9 cellular contexts compared by ENCODE assay signal in the genomic region with DNA sequence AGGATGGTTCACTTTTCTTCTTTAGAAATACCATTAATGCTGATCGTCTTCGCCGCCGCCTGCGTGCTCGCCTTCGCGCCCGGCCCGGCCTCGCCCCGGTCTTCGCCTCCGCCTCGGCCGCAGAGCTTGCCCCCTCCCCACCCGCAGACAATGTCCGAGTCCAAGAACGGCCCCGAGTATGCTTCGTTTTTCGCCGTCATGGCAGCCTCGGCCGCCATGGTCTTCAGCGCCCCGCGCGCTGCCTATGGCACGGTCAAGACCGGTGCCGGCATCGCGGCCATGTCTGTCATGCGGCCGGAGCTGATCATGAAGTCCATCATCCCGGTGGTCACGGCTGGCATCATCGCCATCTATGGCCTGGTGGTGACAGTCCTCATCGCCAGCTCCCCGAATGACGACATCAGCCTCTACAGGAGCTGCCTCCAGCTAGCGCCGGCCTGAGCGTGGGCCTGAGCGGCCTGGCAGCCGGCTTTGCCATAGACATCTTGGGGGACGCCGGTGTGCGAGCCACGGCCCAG. TPM values are rescaled to one million over a fixed set of nuclear protein-coding genes. Genes with fewer than 3 reads are reported as not detected.
DNase-seq lines count a peak whose midpoint lies in the region; ATAC-seq, FAIRE-seq and TF ChIP-seq lines count a peak whose summit lies in the region.
"Had no signal": no experiment of that assay in that cellular context is flagged by ENCODE, and none has a peak within 500 bp of the region (broad histone marks: within the 10 kb centered on the region; RNA-seq: fewer than 3 reads in every experiment).

No MANE protein-coding gene starts in this region.

- no peaks in the 10 kb centered on the region for H4K20me1 ChIP-seq in astrocyte (ENCODE audit: insufficient read depth, low read length)

- no peaks in the 10 kb centered on the region for H3K36me3 ChIP-seq in astrocyte (ENCODE audit: insufficient read depth, low read length)
- no peaks in the 10 kb centered on the region for H3K36me3 ChIP-seq in liver (ENCODE audit: control insufficient read depth in 4 of 4, insufficient read depth in 3 of 4, low read depth in 1 of 4, low read length in 3 of 4)
- peaks cover 2 to 3% of the 10 kb centered on the region in 2 donors for H3K36me3 ChIP-seq in stomach smooth muscle (ENCODE audit: control insufficient read depth in 2 of 2, insufficient read depth in 2 of 2, low read length in 2 of 2)
- H3K36me3 ChIP-seq: cardiac muscle cell had no signal

- no peaks in the 10 kb centered on the region for H3K27me3 ChIP-seq in astrocyte (ENCODE audit: insufficient read depth, low read length)
- H3K27me3 ChIP-seq in liver (ENCODE audit: control insufficient read depth in 4 of 4, insufficient read depth in 4 of 4, low read length in 3 of 4): no peaks in the 10 kb centered on the region
- no peaks in the 10 kb centered on the region for H3K27me3 ChIP-seq in stomach smooth muscle (ENCODE audit: control insufficient read depth in 1 of 2, insufficient read depth in 2 of 2, low read length in 2 of 2)
- H3K27me3 ChIP-seq: cardiac muscle cell had no signal

- peak overlapping the region; percentile 58 for H3K4me3 ChIP-seq in astrocyte (ENCODE audit: insufficient read depth, low read depth, low read length)
- peak overlapping the region; percentile 51 to 65 (median 54) for H3K4me3 ChIP-seq in liver (ENCODE audit: low read depth in 1 of 3, low read length in 3 of 3)
- peak overlapping the region; percentile 79 to 93 for H3K4me3 ChIP-seq in stomach smooth muscle (ENCODE audit: low read length in 2 of 2)
- H3K4me3 ChIP-seq: cardiac muscle cell had no signal

- no peaks in the 10 kb centered on the region for H3K79me2 ChIP-seq in astrocyte (ENCODE audit: insufficient read depth, low read length)

- no peaks in the 10 kb centered on the region for H3K9me3 Mint-ChIP-seq in astrocyte (ENCODE audit: unreplicated experiment)

- no peak overlapping the region for H3K27ac Mint-ChIP-seq in astrocyte (ENCODE audit: unreplicated experiment)

- H3K4me1 ChIP-seq in astrocyte (ENCODE audit: insufficient read depth, low read length) (peaks cover 5% of the 10 kb centered on the region), liver (ENCODE audit: control insufficient read depth in 4 of 4, insufficient read depth in 4 of 4, low read length in 3 of 4) (peaks cover 0 to 16% (median 11%) of the 10 kb centered on the region in 4 donors), stomach smooth muscle (ENCODE audit: control insufficient read depth, insufficient read depth, low read length) (peaks cover 8% of the 10 kb centered on the region)

- H3K27me3 Mint-ChIP-seq in astrocyte (ENCODE audit: low read depth, unreplicated experiment): peaks cover 3% of the 10 kb centered on the region

- FAIRE-seq in astrocyte (lab: Jason Lieb, UNC): no peak

- H3K4me1 Mint-ChIP-seq in astrocyte (ENCODE audit: low read depth, unreplicated experiment): no peaks in the 10 kb centered on the region

- H3K9ac ChIP-seq in astrocyte (ENCODE audit: low read length) (peak overlapping the region; percentile 73), liver (ENCODE audit: low read depth in 1 of 2, low read length in 2 of 2) (peak overlapping the region in 1 of 2 donors; percentile 61), stomach smooth muscle (ENCODE audit: low read length in 2 of 2) (peak overlapping the region; percentile 92 to 94)

- H3K9me3 ChIP-seq in astrocyte (ENCODE audit: insufficient read depth, low read depth, low read length) (no peaks in the 10 kb centered on the region), liver (ENCODE audit: control insufficient read depth in 4 of 4, low read length in 3 of 4) (no peaks in the 10 kb centered on the region), stomach smooth muscle (ENCODE audit: control insufficient read depth in 2 of 2, low read length in 2 of 2) (no peaks in the 10 kb centered on the region)

- TF ChIP-seq CTCF in astrocyte (IDR thresholded peaks at IDR 0.05; ENCODE audit: insufficient read depth, low read depth, low read length): no peak
- TF ChIP-seq CTCF in liver (IDR thresholded peaks at IDR 0.05; ENCODE audit: low read depth, low read length, missing input control): no peak

- peak; percentile 25 for DNase-seq in Ammon's horn (ENCODE audit: low spot score)
- DNase-seq in astrocyte (ENCODE audit: low read depth): no peak
- no peak for DNase-seq in NOMO-1 treated with dmso at 0.1 percent for 144 hours (lab: John Stamatoyannopoulos, UW; ENCODE audit: unreplicated experiment)

- H2AFZ ChIP-seq in astrocyte (ENCODE audit: low read depth, low read length): peak overlapping the region; percentile 99

- WGBS in liver: 16% methylated on average over 51 of the region's 51 CpGs

- H3K27ac ChIP-seq in astrocyte (ENCODE audit: low read depth, low read length) (peak overlapping the region; percentile 35), liver (ENCODE audit: low read depth in 1 of 2, low read length in 2 of 2) (peak overlapping the region; percentile 47 to 73), stomach smooth muscle (ENCODE audit: low read length) (peak overlapping the region; percentile 86)
- H3K27ac ChIP-seq: cardiac muscle cell had no signal

- no peak for TF ChIP-seq RAD21 in liver (IDR thresholded peaks at IDR 0.05)

- no peaks in the 10 kb centered on the region for H3K36me3 Mint-ChIP-seq in astrocyte (ENCODE audit: low read depth, unreplicated experiment)

- H3K4me3 Mint-ChIP-seq in astrocyte (ENCODE audit: unreplicated experiment): no peak overlapping the region

- peak; percentile 11 for ATAC-seq in HG02763 (IDR thresholded peaks at IDR 0.05; ENCODE audit: unreplicated experiment)
- ATAC-seq in GM21529 (IDR thresholded peaks at IDR 0.05; ENCODE audit: unreplicated experiment): no peak
- ATAC-seq in HG03439 (IDR thresholded peaks at IDR 0.05; ENCODE audit: unreplicated experiment): no peak

- H3K4me2 ChIP-seq in astrocyte (ENCODE audit: low read length): peak overlapping the region; percentile 91

TF ChIP-seq in liver, 16 proteins besides CTCF, POLR2A, EP300 and RAD21 (continues in another document):
- TF ChIP-seq TAF1 (conservative IDR thresholded peaks at IDR 0.05) (no peak), FOXA1 (IDR thresholded peaks at IDR 0.05) (no peak), JUND (IDR thresholded peaks at IDR 0.05) (no peak), HNF4A (conservative IDR thresholded peaks at IDR 0.05) (no peak), GABPA (IDR thresholded peaks at IDR 0.05 in 1 of 2, conservative IDR thresholded peaks at IDR 0.05 in 1 of 2) (no peak), EGR1 (IDR thresholded peaks at IDR 0.05; ENCODE audit: low read depth in 2 of 2) (no peak), NR2F2 (IDR thresholded peaks at IDR 0.05) (no peak), SP1 (IDR thresholded peaks at IDR 0.05) (no peak), FOXA2 (IDR thresholded peaks at IDR 0.05) (no peak)
- TF ChIP-seq, protein P1, sequence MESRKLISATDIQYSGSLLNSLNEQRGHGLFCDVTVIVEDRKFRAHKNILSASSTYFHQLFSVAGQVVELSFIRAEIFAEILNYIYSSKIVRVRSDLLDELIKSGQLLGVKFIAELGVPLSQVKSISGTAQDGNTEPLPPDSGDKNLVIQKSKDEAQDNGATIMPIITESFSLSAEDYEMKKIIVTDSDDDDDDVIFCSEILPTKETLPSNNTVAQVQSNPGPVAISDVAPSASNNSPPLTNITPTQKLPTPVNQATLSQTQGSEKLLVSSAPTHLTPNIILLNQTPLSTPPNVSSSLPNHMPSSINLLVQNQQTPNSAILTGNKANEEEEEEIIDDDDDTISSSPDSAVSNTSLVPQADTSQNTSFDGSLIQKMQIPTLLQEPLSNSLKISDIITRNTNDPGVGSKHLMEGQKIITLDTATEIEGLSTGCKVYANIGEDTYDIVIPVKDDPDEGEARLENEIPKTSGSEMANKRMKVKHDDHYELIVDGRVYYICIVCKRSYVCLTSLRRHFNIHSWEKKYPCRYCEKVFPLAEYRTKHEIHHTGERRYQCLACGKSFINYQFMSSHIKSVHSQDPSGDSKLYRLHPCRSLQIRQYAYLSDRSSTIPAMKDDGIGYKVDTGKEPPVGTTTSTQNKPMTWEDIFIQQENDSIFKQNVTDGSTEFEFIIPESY (IDR thresholded peaks at IDR 0.05): no peak
- TF ChIP-seq, protein P2, sequence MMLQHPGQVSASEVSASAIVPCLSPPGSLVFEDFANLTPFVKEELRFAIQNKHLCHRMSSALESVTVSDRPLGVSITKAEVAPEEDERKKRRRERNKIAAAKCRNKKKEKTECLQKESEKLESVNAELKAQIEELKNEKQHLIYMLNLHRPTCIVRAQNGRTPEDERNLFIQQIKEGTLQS (IDR thresholded peaks at IDR 0.05): no peak
- TF ChIP-seq, protein P3, sequence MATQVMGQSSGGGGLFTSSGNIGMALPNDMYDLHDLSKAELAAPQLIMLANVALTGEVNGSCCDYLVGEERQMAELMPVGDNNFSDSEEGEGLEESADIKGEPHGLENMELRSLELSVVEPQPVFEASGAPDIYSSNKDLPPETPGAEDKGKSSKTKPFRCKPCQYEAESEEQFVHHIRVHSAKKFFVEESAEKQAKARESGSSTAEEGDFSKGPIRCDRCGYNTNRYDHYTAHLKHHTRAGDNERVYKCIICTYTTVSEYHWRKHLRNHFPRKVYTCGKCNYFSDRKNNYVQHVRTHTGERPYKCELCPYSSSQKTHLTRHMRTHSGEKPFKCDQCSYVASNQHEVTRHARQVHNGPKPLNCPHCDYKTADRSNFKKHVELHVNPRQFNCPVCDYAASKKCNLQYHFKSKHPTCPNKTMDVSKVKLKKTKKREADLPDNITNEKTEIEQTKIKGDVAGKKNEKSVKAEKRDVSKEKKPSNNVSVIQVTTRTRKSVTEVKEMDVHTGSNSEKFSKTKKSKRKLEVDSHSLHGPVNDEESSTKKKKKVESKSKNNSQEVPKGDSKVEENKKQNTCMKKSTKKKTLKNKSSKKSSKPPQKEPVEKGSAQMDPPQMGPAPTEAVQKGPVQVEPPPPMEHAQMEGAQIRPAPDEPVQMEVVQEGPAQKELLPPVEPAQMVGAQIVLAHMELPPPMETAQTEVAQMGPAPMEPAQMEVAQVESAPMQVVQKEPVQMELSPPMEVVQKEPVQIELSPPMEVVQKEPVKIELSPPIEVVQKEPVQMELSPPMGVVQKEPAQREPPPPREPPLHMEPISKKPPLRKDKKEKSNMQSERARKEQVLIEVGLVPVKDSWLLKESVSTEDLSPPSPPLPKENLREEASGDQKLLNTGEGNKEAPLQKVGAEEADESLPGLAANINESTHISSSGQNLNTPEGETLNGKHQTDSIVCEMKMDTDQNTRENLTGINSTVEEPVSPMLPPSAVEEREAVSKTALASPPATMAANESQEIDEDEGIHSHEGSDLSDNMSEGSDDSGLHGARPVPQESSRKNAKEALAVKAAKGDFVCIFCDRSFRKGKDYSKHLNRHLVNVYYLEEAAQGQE (IDR thresholded peaks at IDR 0.05): no peak

RNA-seq across cellular contexts. Expression of a gene that starts 4.7 kb away (rescaled TPM):
- not detected in 2 replicates for total RNA-seq in astrocyte
- total RNA-seq in liver: under 1 TPM; 0.08 to 0.33 TPM
- under 1 TPM; 0.06 to 0.17 TPM for polyA plus RNA-seq in liver

RNA-seq across cellular contexts. Expression of a gene that starts 18.8 kb away (rescaled TPM):
- total RNA-seq in astrocyte (25.8 and 27.4 TPM in 2 replicates), liver (10 to 100 TPM; 12.4 to 13.5 TPM)
- polyA plus RNA-seq in liver: 10 to 100 TPM in 1 of 2 donors, 1 to 10 TPM in 1; 6.9 to 10.9 TPM

RNA-seq across cellular contexts. Expression of a gene that starts 54.7 kb away (rescaled TPM):
- total RNA-seq in astrocyte (5.9 and 7.1 TPM in 2 replicates), liver (1 to 10 TPM; 5.5 to 6.8 TPM)
- 1 to 10 TPM; 1.7 to 2.3 TPM for polyA plus RNA-seq in liver

Comparison
In these comparisons a context has a peak if more than half of its experiments do, and no peak if none do; other contexts are left out.
1. H3K27ac ChIP-seq: peak in every context shown above with its lines; median percentile 86 in stomach smooth muscle; 60 in liver; 35 in astrocyte.